ENCODE assay signal across 24 cellular contexts in genomic region chr6:4287811-4288244, GRCh38.
DNase-seq lines count a peak whose midpoint lies in the region; ATAC-seq, FAIRE-seq and TF ChIP-seq lines count a peak whose summit lies in the region.
"Had no signal": no experiment of that assay in that cellular context is flagged by ENCODE, and none has a peak within 500 bp of the region (broad histone marks: within the 10 kb centered on the region; RNA-seq: fewer than 3 reads in every experiment).

No MANE protein-coding gene starts in this region.

- no peak for TF ChIP-seq POLR2A in HepG2 (IDR thresholded peaks at IDR 0.05; ENCODE audit: insufficient read depth in 1 of 2, low read depth in 2 of 2, low read length in 2 of 2)

- TF ChIP-seq EP300 in HepG2 (IDR thresholded peaks at IDR 0.05; ENCODE audit: low read depth in 2 of 2, low read length in 2 of 2) (no peak), HepG2 (CRISPR knock-in tag; IDR thresholded peaks at IDR 0.05; ENCODE audit: borderline replicate concordance) (no peak)

- DNase-seq in DMS153 treated with DMSO at 0.1 percent for 48 hours (lab: John Stamatoyannopoulos, UW; ENCODE audit: unreplicated experiment), result peak; percentile 17
- peak; percentile 70 for DNase-seq in NCI-H2029 (lab: John Stamatoyannopoulos, UW)
- no peak for DNase-seq in WTC11 (ENCODE audit: low spot score)
- peak; percentile 7 for DNase-seq in left kidney (ENCODE audit: low read depth, low spot score)
- DNase-seq in activated CD4-positive, alpha-beta memory T cell treated with anti-CD3 and anti-CD28 coated beads, Interleukin-2, amount 10 ng/mL, durations not matched to agents 7 days and 5 days, result no peak
- DNase-seq in GDM1 (lab: John Stamatoyannopoulos, UW), result no peak
- DNase-seq in HepG2 (ENCODE audit: low spot score), result no peak
- no peak for DNase-seq in activated T-cell treated with anti-CD3 and anti-CD28 coated beads, Interleukin-2, amount 50 U/mL, for 24 hours
- DNase-seq: activated CD8-positive, alpha-beta T cell treated with anti-CD3 and anti-CD28 coated beads, Interleukin-2, amount 10 ng/mL, durations not matched to agents 7 days and 5 days; activated T-cell treated with anti-CD3 and anti-CD28 coated beads, Interleukin-2, amount 50 U/mL, for 48 hours; natural killer cell; NCI-H2227 treated with DMSO at 0.1 percent for 48 hours; stimulated activated CD4-positive, alpha-beta T cell treated with anti-CD3 and anti-CD28 coated beads, Interleukin-4, amount 100 ng/mL, for 4 hours; T-helper 17 cell; upper lobe of left lung had no signal

- no peaks in the 10 kb centered on the region for H3K36me3 ChIP-seq in HepG2 (replicated peaks in 1 of 2; ENCODE audit: control insufficient read depth in 1 of 2, insufficient read depth in 2 of 2, low read length in 2 of 2)
- H3K36me3 ChIP-seq: ascending aorta, upper lobe of left lung had no signal

- TF ChIP-seq CTCF in WTC11 (IDR thresholded peaks at IDR 0.05), result no peak
- no peak for TF ChIP-seq CTCF in HepG2 (CRISPR knock-in tag; IDR thresholded peaks at IDR 0.05)

- H3K27me3 ChIP-seq in HepG2 (ENCODE audit: control insufficient read depth in 1 of 2, insufficient read depth in 2 of 2, low read length in 2 of 2), result peaks cover 0 to 45% of the 10 kb centered on the region in 2 experiments; a peak in 3 of 5 replicates
- H3K27me3 ChIP-seq: ascending aorta, hepatocyte, upper lobe of left lung had no signal

- H3K9ac ChIP-seq in HepG2 (ENCODE audit: insufficient read depth, low read depth, low read length), result no peak overlapping the region

- H3K27ac Mint-ChIP-seq in WTC11, result no peak overlapping the region
- H3K27ac Mint-ChIP-seq in activated CD4-positive, alpha-beta memory T cell treated with anti-CD3 and anti-CD28 coated beads, Interleukin-2, amount 10 ng/mL, durations not matched to agents 7 days and 5 days, result no peak overlapping the region
- H3K27ac Mint-ChIP-seq in activated T-cell treated with anti-CD3 and anti-CD28 coated beads, Interleukin-2, amount 50 U/mL, for 24 hours, result no peak overlapping the region
- H3K27ac Mint-ChIP-seq: activated CD8-positive, alpha-beta T cell treated with anti-CD3 and anti-CD28 coated beads, Interleukin-2, amount 10 ng/mL, durations not matched to agents 7 days and 5 days; activated naive CD4-positive, alpha-beta T cell treated with anti-CD3 and anti-CD28 coated beads, Interleukin-2, amount 50 U/mL, for 24 hours; memory B cell; natural killer cell; T-helper 17 cell had no signal

- no TSS peak for BruUV-seq in HepG2 (replicated peaks; lab: Mats Ljungman, UMichigan)

- H3K27me3 Mint-ChIP-seq in WTC11 (ENCODE audit: low read depth), result peaks cover 21% of the 10 kb centered on the region
- H3K27me3 Mint-ChIP-seq in activated CD4-positive, alpha-beta memory T cell treated with anti-CD3 and anti-CD28 coated beads, Interleukin-2, amount 10 ng/mL, durations not matched to agents 7 days and 5 days, result peaks cover 6% of the 10 kb centered on the region
- peaks cover 49% of the 10 kb centered on the region for H3K27me3 Mint-ChIP-seq in activated T-cell treated with anti-CD3 and anti-CD28 coated beads, Interleukin-2, amount 50 U/mL, for 24 hours

- H3K4me1 Mint-ChIP-seq in WTC11, result peaks cover 19% of the 10 kb centered on the region
- no peaks in the 10 kb centered on the region for H3K4me1 Mint-ChIP-seq in activated CD4-positive, alpha-beta memory T cell treated with anti-CD3 and anti-CD28 coated beads, Interleukin-2, amount 10 ng/mL, durations not matched to agents 7 days and 5 days
- no peaks in the 10 kb centered on the region for H3K4me1 Mint-ChIP-seq in activated T-cell treated with anti-CD3 and anti-CD28 coated beads, Interleukin-2, amount 50 U/mL, for 24 hours (ENCODE audit: low read depth)
- H3K4me1 Mint-ChIP-seq: activated naive CD4-positive, alpha-beta T cell treated with anti-CD3 and anti-CD28 coated beads, Interleukin-2, amount 50 U/mL, for 24 hours; memory B cell; natural killer cell; T-helper 17 cell had no signal

- CTCF ChIA-PET in WTC11 (lab: Charles Lee) (no interaction called here), HepG2 (lab: Yijun Ruan, JAX; ENCODE audit: low intra/inter-chr PET ratio, low total read pairs) (no interaction called here)
- CTCF ChIA-PET in activated CD4-positive, alpha-beta memory T cell treated with anti-CD3 and anti-CD28 coated beads, Interleukin-2, amount 10 ng/mL, durations not matched to agents 7 days and 5 days (lab: Charles Lee), result no interaction called here

- POLR2A ChIA-PET in WTC11 (lab: Charles Lee) (no interaction called here), HepG2 (lab: Yijun Ruan, JAX) (no interaction called here)
- POLR2A ChIA-PET in activated CD4-positive, alpha-beta memory T cell treated with anti-CD3 and anti-CD28 coated beads, Interleukin-2, amount 10 ng/mL, durations not matched to agents 7 days and 5 days (lab: Charles Lee), result no interaction called here

- no peaks in the 10 kb centered on the region for H4K20me1 ChIP-seq in HepG2 (ENCODE audit: insufficient read depth, low read length)

- H2AFZ ChIP-seq in HepG2 (ENCODE audit: low read length), result no peak overlapping the region
- H2AFZ ChIP-seq: hepatocyte had no signal

- H3K4me2 ChIP-seq in HepG2 (ENCODE audit: low read depth, low read length), result no peak overlapping the region
- H3K4me2 ChIP-seq: hepatocyte had no signal

- H3K4me1 ChIP-seq in HepG2 (ENCODE audit: insufficient read depth, low read length), result no peaks in the 10 kb centered on the region
- H3K4me1 ChIP-seq: ascending aorta, upper lobe of left lung had no signal

- in situ Hi-C loops in HepG2 (cut with HindIII; ENCODE audit: extremely low pct_ligation_motif_present, low pct_unique_long_range_greater_than_20kb), result no loop called here

- WGBS in HepG2 (ENCODE audit: low lambda C conversion rate), result 16% methylated on average over 11 of the region's 11 CpGs

- FAIRE-seq in HepG2 (lab: Jason Lieb, UNC), result no peak
- FAIRE-seq: endometrium, H54, HTR-8/SVneo, islet of Langerhans had no signal

- no peaks in the 10 kb centered on the region for H3K36me3 Mint-ChIP-seq in WTC11
- H3K36me3 Mint-ChIP-seq in activated CD4-positive, alpha-beta memory T cell treated with anti-CD3 and anti-CD28 coated beads, Interleukin-2, amount 10 ng/mL, durations not matched to agents 7 days and 5 days (ENCODE audit: low read depth), result no peaks in the 10 kb centered on the region
- H3K36me3 Mint-ChIP-seq in activated T-cell treated with anti-CD3 and anti-CD28 coated beads, Interleukin-2, amount 50 U/mL, for 24 hours (ENCODE audit: low read depth), result no peaks in the 10 kb centered on the region
- H3K36me3 Mint-ChIP-seq: activated naive CD4-positive, alpha-beta T cell treated with anti-CD3 and anti-CD28 coated beads, Interleukin-2, amount 50 U/mL, for 24 hours; memory B cell; natural killer cell had no signal

- no peaks in the 10 kb centered on the region for H3K9me3 ChIP-seq in HepG2 (ENCODE audit: low read length)
- H3K9me3 ChIP-seq: ascending aorta, upper lobe of left lung had no signal

- H3K79me2 ChIP-seq in HepG2 (ENCODE audit: insufficient read depth, low read length), result no peaks in the 10 kb centered on the region
- H3K79me2 ChIP-seq: hepatocyte had no signal

- intact Hi-C loops in HepG2 (cut with micrococcal nuclease; ENCODE audit: unreplicated experiment), result no loop called here

- peaks cover 4% of the 10 kb centered on the region for H3K9me3 Mint-ChIP-seq in WTC11
- H3K9me3 Mint-ChIP-seq in activated CD4-positive, alpha-beta memory T cell treated with anti-CD3 and anti-CD28 coated beads, Interleukin-2, amount 10 ng/mL, durations not matched to agents 7 days and 5 days, result no peaks in the 10 kb centered on the region
- H3K9me3 Mint-ChIP-seq in activated T-cell treated with anti-CD3 and anti-CD28 coated beads, Interleukin-2, amount 50 U/mL, for 24 hours, result no peaks in the 10 kb centered on the region
- H3K9me3 Mint-ChIP-seq: activated naive CD4-positive, alpha-beta T cell treated with anti-CD3 and anti-CD28 coated beads, Interleukin-2, amount 50 U/mL, for 24 hours; memory B cell; natural killer cell had no signal

- TF ChIP-seq RAD21 in HepG2 (CRISPR knock-in tag; IDR thresholded peaks at IDR 0.05), result no peak

- no peak overlapping the region for H3K4me3 ChIP-seq in HepG2 (replicated peaks in 1 of 3; ENCODE audit: insufficient read depth in 1 of 3, low read depth in 2 of 3, low read length in 3 of 3)
- H3K4me3 ChIP-seq: ascending aorta, hepatocyte, upper lobe of left lung had no signal

- H3K27ac ChIP-seq in HepG2 (ENCODE audit: extremely low read length, insufficient read depth, low read length), result no peak overlapping the region
- H3K27ac ChIP-seq: ascending aorta, hepatocyte, upper lobe of left lung, VCaP had no signal

- ATAC-seq in WTC11 (peak; percentile 69), HepG2 (no peak)
- ATAC-seq: activated CD8-positive, alpha-beta T cell treated with anti-CD3 and anti-CD28 coated beads, Interleukin-2, amount 10 ng/mL, durations not matched to agents 7 days and 5 days; natural killer cell; T-helper 17 cell had no signal

- H3K4me3 Mint-ChIP-seq in WTC11, result no peak overlapping the region
- H3K4me3 Mint-ChIP-seq in activated CD4-positive, alpha-beta memory T cell treated with anti-CD3 and anti-CD28 coated beads, Interleukin-2, amount 10 ng/mL, durations not matched to agents 7 days and 5 days, result no peak overlapping the region
- no peak overlapping the region for H3K4me3 Mint-ChIP-seq in activated T-cell treated with anti-CD3 and anti-CD28 coated beads, Interleukin-2, amount 50 U/mL, for 24 hours
- H3K4me3 Mint-ChIP-seq: activated CD8-positive, alpha-beta T cell treated with anti-CD3 and anti-CD28 coated beads, Interleukin-2, amount 10 ng/mL, durations not matched to agents 7 days and 5 days; activated naive CD4-positive, alpha-beta T cell treated with anti-CD3 and anti-CD28 coated beads, Interleukin-2, amount 50 U/mL, for 24 hours; memory B cell; natural killer cell; T-helper 17 cell had no signal

TF ChIP-seq in WTC11, 78 proteins besides CTCF, POLR2A, EP300 and RAD21 (continues in another document):
- peak; percentile 59 for TF ChIP-seq USF2 (CRISPR knock-in tag; IDR thresholded peaks at IDR 0.05)

TF ChIP-seq in HepG2, 621 proteins besides CTCF, POLR2A, EP300 and RAD21:
- no peak for TF ChIP-seq ZSCAN12 (CRISPR knock-in tag; IDR thresholded peaks at IDR 0.05)

Comparison
In these comparisons a context has a peak if more than half of its experiments do, and no peak if none do; other contexts are left out.
1. DNase-seq: peak in DMS153 treated with DMSO at 0.1 percent for 48 hours (single experiment), NCI-H2029 (single experiment) and left kidney (single experiment); none in WTC11 (single experiment), activated CD4-positive, alpha-beta memory T cell treated with anti-CD3 and anti-CD28 coated beads, Interleukin-2, amount 10 ng/mL, durations not matched to agents 7 days and 5 days (single experiment), GDM1 (single experiment), HepG2 (single experiment) and activated T-cell treated with anti-CD3 and anti-CD28 coated beads, Interleukin-2, amount 50 U/mL, for 24 hours (single experiment).